Comparison of ENCODE assay signal across 8 cellular contexts in genomic region chr10:84139126-84140035, GRCh38. TPM values are rescaled to one million over a fixed set of nuclear protein-coding genes. Genes with fewer than 3 reads are reported as not detected.
A peak's percentile ranks its signal among the peaks of the same experiment; 100 is the strongest.
DNase-seq lines count a peak whose midpoint lies in the region; ATAC-seq and TF ChIP-seq lines count a peak whose summit lies in the region.

Gene GHITM, plus strand, starts transcription at chr10:84139509. Its CDS starts 1,992 bp downstream, at chr10:84141501.

- H3K4me3 Mint-ChIP-seq in nephron, result peak within 1 kb of the TSS; percentile 85 to 93 (median 89)
- H3K4me3 Mint-ChIP-seq in stimulated activated naive CD8-positive, alpha-beta T cell treated with anti-CD3 and anti-CD28 coated beads, Interleukin-15, amount 100 ng/mL, for 72 hours, result peak within 1 kb of the TSS; percentile 95

- peaks cover 34% of the 10 kb centered on the region for H3K4me1 Mint-ChIP-seq in nephron
- peaks cover 22% of the 10 kb centered on the region for H3K4me1 Mint-ChIP-seq in stimulated activated naive CD8-positive, alpha-beta T cell treated with anti-CD3 and anti-CD28 coated beads, Interleukin-15, amount 100 ng/mL, for 72 hours

- peak; percentile 77 for TF ChIP-seq POLR2A in Raji (IDR thresholded peaks at IDR 0.05; ENCODE audit: insufficient read depth, low read depth, low read length)

- H3K27me3 Mint-ChIP-seq in nephron (ENCODE audit: low read depth), result peaks cover 1% of the 10 kb centered on the region
- no peaks in the 10 kb centered on the region for H3K27me3 Mint-ChIP-seq in stimulated activated naive CD8-positive, alpha-beta T cell treated with anti-CD3 and anti-CD28 coated beads, Interleukin-15, amount 100 ng/mL, for 72 hours

- TF ChIP-seq CTCF in fibroblast of pulmonary artery (IDR thresholded peaks at IDR 0.05; ENCODE audit: low read length, missing control alignments) (peak; percentile 24), nephron (IDR thresholded peaks at IDR 0.05; ENCODE audit: unreplicated experiment in 3 of 3) (peak; percentile 19 to 38 (median 25))

- peak; percentile 98 for DNase-seq in ELF-1 (ENCODE audit: low read depth, low spot score)
- DNase-seq in H4 (ENCODE audit: low spot score), result peak; percentile 98
- DNase-seq in LoVo (ENCODE audit: low spot score), result peak; percentile 97
- peak; percentile 99 for DNase-seq in activated effector memory CD4-positive, alpha-beta T cell treated with Interleukin-2 at 50 U/mL for 16 hours
- DNase-seq in fibroblast of pulmonary artery (ENCODE audit: low read depth), result peak; percentile 99
- DNase-seq in stimulated activated naive CD8-positive, alpha-beta T cell treated with anti-CD3 and anti-CD28 coated beads, Interleukin-15, amount 100 ng/mL, for 72 hours, result peak; percentile 99

- H3K27ac Mint-ChIP-seq in nephron, result peak within 1 kb of the TSS; percentile 93 to 96 (median 95)
- peak within 1 kb of the TSS; percentile 99 for H3K27ac Mint-ChIP-seq in stimulated activated naive CD8-positive, alpha-beta T cell treated with anti-CD3 and anti-CD28 coated beads, Interleukin-15, amount 100 ng/mL, for 72 hours

- no peaks in the 10 kb centered on the region for H3K9me3 Mint-ChIP-seq in nephron
- H3K9me3 Mint-ChIP-seq in stimulated activated naive CD8-positive, alpha-beta T cell treated with anti-CD3 and anti-CD28 coated beads, Interleukin-15, amount 100 ng/mL, for 72 hours, result peaks cover 0 to 9% of the 10 kb centered on the region in 2 donors

- H3K36me3 Mint-ChIP-seq in nephron (ENCODE audit: low read depth), result peaks cover 15% of the 10 kb centered on the region

- H3K4me3 ChIP-seq in fibroblast of pulmonary artery (replicated peaks; ENCODE audit: low read depth, low read length), result peak within 1 kb of the TSS; percentile 98

- peak; percentile 97 for ATAC-seq in stimulated activated naive CD8-positive, alpha-beta T cell treated with anti-CD3 and anti-CD28 coated beads, Interleukin-15, amount 100 ng/mL, for 72 hours

RNA-seq across cellular contexts. Expression of gene GHITM, which starts in this region (rescaled TPM):
- 260 TPM in 2 replicates for total RNA-seq in H4 (2014; rRNA removed; shearing (Covaris generic))

Comparison
In these comparisons a context has a peak if more than half of its experiments do, and no peak if none do; other contexts are left out.
1. Peak in every context shown above with its lines: DNase-seq, ATAC-seq and H3K4me3 ChIP-seq.